In the genomic region with DNA sequence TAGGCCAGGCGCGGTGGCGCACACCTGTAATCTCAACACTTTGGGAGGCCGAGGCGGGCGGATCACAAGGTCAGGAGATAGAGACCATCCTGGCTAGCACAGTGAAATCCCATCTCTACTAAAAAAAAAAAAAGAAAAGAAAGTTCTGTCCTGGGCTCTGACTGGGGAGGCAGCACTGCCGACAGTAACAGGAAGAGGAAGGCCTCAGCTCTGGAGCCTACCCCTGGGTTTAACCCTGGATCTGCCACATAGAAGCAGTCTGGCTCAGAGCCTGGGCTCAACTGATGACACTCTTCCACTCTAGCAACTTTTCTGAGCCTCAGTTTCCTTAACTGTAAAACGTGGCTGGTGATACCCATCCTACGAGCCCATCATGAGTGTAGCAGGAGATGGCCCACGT, we compare ENCODE assay signal across 21 cellular contexts.
DNase-seq lines count a peak whose midpoint lies in the region; ATAC-seq, FAIRE-seq and TF ChIP-seq lines count a peak whose summit lies in the region.
"Had no signal": no experiment of that assay in that cellular context is flagged by ENCODE, and none has a peak within 500 bp of the region (broad histone marks: within the 10 kb centered on the region; RNA-seq: fewer than 3 reads in every experiment).

No MANE protein-coding gene starts in this region.

- TF ChIP-seq POLR2A in HepG2 (IDR thresholded peaks at IDR 0.05; ENCODE audit: insufficient read depth in 1 of 2, low read depth in 2 of 2, low read length in 2 of 2), result no peak

- no peak for FAIRE-seq in HepG2 (lab: Jason Lieb, UNC)
- FAIRE-seq: keratinocyte, RCC 7860 had no signal

- no peak for TF ChIP-seq RAD21 in HepG2 (CRISPR knock-in tag; IDR thresholded peaks at IDR 0.05)

- H3K36me3 Mint-ChIP-seq in MCF 10A (ENCODE audit: insufficient read depth, unreplicated experiment), result peaks cover 67% of the 10 kb centered on the region
- peaks cover 27% of the 10 kb centered on the region for H3K36me3 Mint-ChIP-seq in activated naive CD8-positive, alpha-beta T cell treated with anti-CD3 and anti-CD28 coated beads, Interleukin-2, amount 50 U/mL, for 24 hours (ENCODE audit: low read depth)
- peaks cover 0 to 85% (median 22%) of the 10 kb centered on the region in 3 donors for H3K36me3 Mint-ChIP-seq in naive thymus-derived CD8-positive, alpha-beta T cell
- peaks cover 30% of the 10 kb centered on the region for H3K36me3 Mint-ChIP-seq in type B pancreatic cell

- TF ChIP-seq CTCF in MCF 10A (IDR thresholded peaks at IDR 0.05; ENCODE audit: unreplicated experiment), result no peak
- TF ChIP-seq CTCF in mammary epithelial cell (conservative IDR thresholded peaks at IDR 0.05 in 1 of 2, IDR thresholded peaks at IDR 0.05 in 1 of 2; ENCODE audit: extremely low read depth in 1 of 2, insufficient read depth in 1 of 2, low read depth in 1 of 2, low read length in 2 of 2), result no peak
- TF ChIP-seq CTCF in type B pancreatic cell (conservative IDR thresholded peaks at IDR 0.05), result no peak
- no peak for TF ChIP-seq CTCF in HepG2 (CRISPR knock-in tag; IDR thresholded peaks at IDR 0.05)

- H3K4me2 ChIP-seq in mammary epithelial cell (ENCODE audit: insufficient read depth, low read depth, low read length) (no peak overlapping the region), HepG2 (ENCODE audit: low read depth, low read length) (no peak overlapping the region)

- CTCF ChIA-PET in MCF 10A (lab: Yijun Ruan, JAX), result interaction anchor here (0.6 to 2.1 kb wide), 2 partner anchors 78 to 190 kb away, joined by 3 to 7 read pairs; no protein-coding TSS in a partner anchor
- CTCF ChIA-PET in mammary epithelial cell (lab: Charles Lee; ENCODE audit: low non-redundant PET), result no interaction called here
- CTCF ChIA-PET in HepG2 (lab: Yijun Ruan, JAX; ENCODE audit: low intra/inter-chr PET ratio, low total read pairs), result no interaction called here

- DNase-seq in MCF 10A (ENCODE audit: unreplicated experiment) (no peak), mammary epithelial cell (no peak), type B pancreatic cell (ENCODE audit: extremely low spot score, unreplicated experiment) (no peak), SK-N-DZ (ENCODE audit: low spot score) (no peak), HepG2 (ENCODE audit: low spot score) (no peak)
- DNase-seq in activated naive CD8-positive, alpha-beta T cell treated with anti-CD3 and anti-CD28 coated beads, Interleukin-2, amount 50 U/mL, for 24 hours, result no peak
- peak in 4 of 10 donors; percentile 10 to 45 (median 28) for DNase-seq in naive thymus-derived CD8-positive, alpha-beta T cell
- DNase-seq: activated CD4-positive, alpha-beta T cell treated with anti-CD3 and anti-CD28 coated beads for 4 hours; amniotic stem cell; dermis blood vessel endothelial cell; H7; lower lobe of right lung; NCI-H1092; NCI-H2029; NCI-H69; uterus had no signal

- H2AFZ ChIP-seq in mammary epithelial cell (ENCODE audit: low read depth, low read length) (no peak overlapping the region), HepG2 (ENCODE audit: low read length) (no peak overlapping the region)

- dilution Hi-C loops in mammary epithelial cell (cut with HindIII; ENCODE audit: low sequenced_read_pairs), result no loop called here

- no peak for ATAC-seq in activated naive CD8-positive, alpha-beta T cell treated with anti-CD3 and anti-CD28 coated beads, Interleukin-2, amount 50 U/mL, for 24 hours
- ATAC-seq in naive thymus-derived CD8-positive, alpha-beta T cell, result peak; percentile 77 to 89
- ATAC-seq in HG02763 (IDR thresholded peaks at IDR 0.05; ENCODE audit: unreplicated experiment) (no peak), HepG2 (no peak)
- ATAC-seq: lower lobe of right lung had no signal

- H4K20me1 ChIP-seq in mammary epithelial cell (ENCODE audit: insufficient read depth, low read length) (peaks cover 6% of the 10 kb centered on the region), HepG2 (ENCODE audit: insufficient read depth, low read length) (peaks cover 7% of the 10 kb centered on the region; the same call in 1 of the 2 replicates)

- in situ Hi-C loops in mammary epithelial cell (cut with MboI; ENCODE audit: low sequenced_read_pairs in 2 of 2) (loop anchor here in 1 of 2 donors (25.0 kb wide), 1 partner anchor 169 kb away; no protein-coding TSS in a partner anchor), HepG2 (cut with HindIII; ENCODE audit: extremely low pct_ligation_motif_present, low pct_unique_long_range_greater_than_20kb) (no loop called here)

- POLR2A ChIA-PET in MCF 10A (lab: Yijun Ruan, JAX), result no interaction called here
- POLR2A ChIA-PET in naive thymus-derived CD8-positive, alpha-beta T cell (lab: Charles Lee), result interaction anchor here (0.6 to 3.3 kb wide), 10 partner anchors 10 to 75 kb away, joined by 3 to 13 read pairs (median 4); partner anchors contain the start of gene ACTN1
- POLR2A ChIA-PET in HepG2 (lab: Yijun Ruan, JAX), result no interaction called here

- TF ChIP-seq EP300 in HepG2 (IDR thresholded peaks at IDR 0.05; ENCODE audit: low read depth in 2 of 2, low read length in 2 of 2) (no peak), HepG2 (CRISPR knock-in tag; IDR thresholded peaks at IDR 0.05; ENCODE audit: borderline replicate concordance) (no peak)

- H3K27ac ChIP-seq in mammary epithelial cell (ENCODE audit: insufficient read depth, low read depth, low read length), result no peak overlapping the region
- H3K27ac ChIP-seq in HepG2 (ENCODE audit: extremely low read length, insufficient read depth, low read length), result no peak overlapping the region
- H3K27ac ChIP-seq: BLaER1 treated with 17β-estradiol and CSF1 and Interleukin-3, amounts not matched to agents 10 nM and 100 nM; lower lobe of right lung; SJSA1 had no signal

- H3K27ac Mint-ChIP-seq in MCF 10A (ENCODE audit: low read depth, unreplicated experiment), result peak overlapping the region; percentile 39
- H3K27ac Mint-ChIP-seq in activated naive CD8-positive, alpha-beta T cell treated with anti-CD3 and anti-CD28 coated beads, Interleukin-2, amount 50 U/mL, for 24 hours, result peak overlapping the region; percentile 32
- H3K27ac Mint-ChIP-seq in naive thymus-derived CD8-positive, alpha-beta T cell, result peak overlapping the region; percentile 73 to 98 (median 90)
- H3K27ac Mint-ChIP-seq in type B pancreatic cell, result peak overlapping the region; percentile 47

- H3K79me2 ChIP-seq in mammary epithelial cell (ENCODE audit: insufficient read depth, low read length), result peaks cover 98% of the 10 kb centered on the region
- H3K79me2 ChIP-seq in HepG2 (ENCODE audit: insufficient read depth, low read length), result peaks cover 10% of the 10 kb centered on the region

- H3K27me3 Mint-ChIP-seq in MCF 10A (ENCODE audit: insufficient read depth, unreplicated experiment) (no peaks in the 10 kb centered on the region), type B pancreatic cell (no peaks in the 10 kb centered on the region)
- H3K27me3 Mint-ChIP-seq in activated naive CD8-positive, alpha-beta T cell treated with anti-CD3 and anti-CD28 coated beads, Interleukin-2, amount 50 U/mL, for 24 hours, result no peaks in the 10 kb centered on the region
- H3K27me3 Mint-ChIP-seq in naive thymus-derived CD8-positive, alpha-beta T cell, result no peaks in the 10 kb centered on the region

- H3K4me3 Mint-ChIP-seq in MCF 10A (ENCODE audit: unreplicated experiment), result no peak overlapping the region
- no peak overlapping the region for H3K4me3 Mint-ChIP-seq in activated naive CD8-positive, alpha-beta T cell treated with anti-CD3 and anti-CD28 coated beads, Interleukin-2, amount 50 U/mL, for 24 hours
- H3K4me3 Mint-ChIP-seq in naive thymus-derived CD8-positive, alpha-beta T cell, result peak overlapping the region; percentile 15 to 86 (median 60)
- H3K4me3 Mint-ChIP-seq in type B pancreatic cell, result no peak overlapping the region

- H3K9me3 ChIP-seq in mammary epithelial cell (replicated peaks; ENCODE audit: insufficient read depth, low read length), result no peaks in the 10 kb centered on the region
- no peaks in the 10 kb centered on the region for H3K9me3 ChIP-seq in HepG2 (ENCODE audit: low read length)
- H3K9me3 ChIP-seq: lower lobe of right lung, SJSA1, uterus had no signal

- no peak overlapping the region for H3K4me3 ChIP-seq in mammary epithelial cell (replicated peaks in 1 of 3; ENCODE audit: insufficient read depth in 1 of 3, low read depth in 2 of 3, low read length in 3 of 3)
- no peak overlapping the region for H3K4me3 ChIP-seq in HepG2 (replicated peaks in 1 of 3; ENCODE audit: insufficient read depth in 1 of 3, low read depth in 2 of 3, low read length in 3 of 3)
- H3K4me3 ChIP-seq: BLaER1 treated with 17β-estradiol and CSF1 and Interleukin-3, amounts not matched to agents 10 nM and 100 nM; lower lobe of right lung; SJSA1; uterus had no signal

- BruUV-seq in MCF 10A (replicated peaks; lab: Mats Ljungman, UMichigan) (no TSS peak), mammary epithelial cell (replicated peaks; lab: Mats Ljungman, UMichigan) (no TSS peak), HepG2 (replicated peaks; lab: Mats Ljungman, UMichigan) (no TSS peak)

- H3K9me3 Mint-ChIP-seq in MCF 10A (ENCODE audit: unreplicated experiment) (no peaks in the 10 kb centered on the region), type B pancreatic cell (no peaks in the 10 kb centered on the region)
- H3K9me3 Mint-ChIP-seq in activated naive CD8-positive, alpha-beta T cell treated with anti-CD3 and anti-CD28 coated beads, Interleukin-2, amount 50 U/mL, for 24 hours, result no peaks in the 10 kb centered on the region
- H3K9me3 Mint-ChIP-seq in naive thymus-derived CD8-positive, alpha-beta T cell, result no peaks in the 10 kb centered on the region

- H3K9ac ChIP-seq in mammary epithelial cell (ENCODE audit: insufficient read depth, low read length) (no peak overlapping the region), HepG2 (ENCODE audit: insufficient read depth, low read depth, low read length) (no peak overlapping the region)

- WGBS in mammary epithelial cell (ENCODE audit: low coverage, missing lambda C conversion rate), result 92% methylated on average over 8 of the region's 10 CpGs
- WGBS in HepG2 (ENCODE audit: low lambda C conversion rate), result 96% methylated on average over 10 of the region's 10 CpGs

- intact Hi-C loops in MCF 10A (cut with micrococcal nuclease), result no loop called here
- intact Hi-C loops in mammary epithelial cell (cut with micrococcal nuclease), result no loop called here
- intact Hi-C loops in HepG2 (cut with micrococcal nuclease; ENCODE audit: unreplicated experiment), result no loop called here

- no peaks in the 10 kb centered on the region for H3K27me3 ChIP-seq in mammary epithelial cell (ENCODE audit: insufficient read depth, low read length)
- no peaks in the 10 kb centered on the region for H3K27me3 ChIP-seq in HepG2 (ENCODE audit: control insufficient read depth in 1 of 2, insufficient read depth in 2 of 2, low read length in 2 of 2)
- H3K27me3 ChIP-seq: BLaER1 treated with 17β-estradiol and CSF1 and Interleukin-3, amounts not matched to agents 10 nM and 100 nM; SJSA1; uterus had no signal

- H3K4me1 ChIP-seq in mammary epithelial cell (ENCODE audit: insufficient read depth, low read length) (peaks cover 16% of the 10 kb centered on the region), HepG2 (ENCODE audit: insufficient read depth, low read length) (peaks cover 49% of the 10 kb centered on the region)
- H3K4me1 ChIP-seq: SJSA1 had no signal

- H3K4me1 Mint-ChIP-seq in MCF 10A (ENCODE audit: insufficient read depth, unreplicated experiment), result peaks cover 6% of the 10 kb centered on the region
- peaks cover 29% of the 10 kb centered on the region for H3K4me1 Mint-ChIP-seq in activated naive CD8-positive, alpha-beta T cell treated with anti-CD3 and anti-CD28 coated beads, Interleukin-2, amount 50 U/mL, for 24 hours
- peaks cover 29 to 85% (median 67%) of the 10 kb centered on the region in 4 donors for H3K4me1 Mint-ChIP-seq in naive thymus-derived CD8-positive, alpha-beta T cell
- H3K4me1 Mint-ChIP-seq in type B pancreatic cell (ENCODE audit: unreplicated experiment), result peaks cover 29% of the 10 kb centered on the region

- peaks cover 47% of the 10 kb centered on the region for H3K36me3 ChIP-seq in mammary epithelial cell (ENCODE audit: insufficient read depth, low read length)
- H3K36me3 ChIP-seq in HepG2 (replicated peaks in 1 of 2; ENCODE audit: control insufficient read depth in 1 of 2, insufficient read depth in 2 of 2, low read length in 2 of 2), result peaks cover 44 to 69% of the 10 kb centered on the region in 2 experiments
- H3K36me3 ChIP-seq: uterus had no signal

Comparison
In these comparisons a context has a peak if more than half of its experiments do, and no peak if none do; other contexts are left out.
1. H3K27ac Mint-ChIP-seq: peak in every context shown above with its lines; median percentile 90 in naive thymus-derived CD8-positive, alpha-beta T cell; 47 in type B pancreatic cell; 39 in MCF 10A; 32 in activated naive CD8-positive, alpha-beta T cell treated with anti-CD3 and anti-CD28 coated beads, Interleukin-2, amount 50 U/mL, for 24 hours.
2. H3K4me3 Mint-ChIP-seq: peak in naive thymus-derived CD8-positive, alpha-beta T cell (10 of 10); none in MCF 10A (single experiment), activated naive CD8-positive, alpha-beta T cell treated with anti-CD3 and anti-CD28 coated beads, Interleukin-2, amount 50 U/mL, for 24 hours (single experiment) and type B pancreatic cell (single experiment).
3. ATAC-seq: peak in naive thymus-derived CD8-positive, alpha-beta T cell (2 of 2); none in activated naive CD8-positive, alpha-beta T cell treated with anti-CD3 and anti-CD28 coated beads, Interleukin-2, amount 50 U/mL, for 24 hours (single experiment), HG02763 (single experiment) and HepG2 (single experiment).